Comparison of ENCODE assay signal across 1 cellular context in the genomic region with DNA sequence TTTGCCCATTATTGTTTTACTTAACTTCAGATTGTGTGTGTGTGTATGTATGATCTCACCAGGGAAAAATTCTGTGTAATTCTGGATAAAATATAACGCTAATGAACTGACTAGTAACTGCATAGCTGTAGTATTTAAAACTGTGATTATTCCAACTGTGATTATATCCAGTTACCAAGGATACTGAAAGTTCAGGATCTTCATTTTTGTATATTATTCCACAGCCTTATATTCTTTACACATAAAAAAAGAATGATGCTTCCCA.
TF ChIP-seq lines count a peak whose summit lies in the region.

No MANE protein-coding gene starts in this region.

TF ChIP-seq in SK-N-SH treated with all-trans-retinoic acid at 6 μM for 48 hours, 23 proteins besides CTCF, POLR2A, EP300 and RAD21:
- TF ChIP-seq, protein P1, sequence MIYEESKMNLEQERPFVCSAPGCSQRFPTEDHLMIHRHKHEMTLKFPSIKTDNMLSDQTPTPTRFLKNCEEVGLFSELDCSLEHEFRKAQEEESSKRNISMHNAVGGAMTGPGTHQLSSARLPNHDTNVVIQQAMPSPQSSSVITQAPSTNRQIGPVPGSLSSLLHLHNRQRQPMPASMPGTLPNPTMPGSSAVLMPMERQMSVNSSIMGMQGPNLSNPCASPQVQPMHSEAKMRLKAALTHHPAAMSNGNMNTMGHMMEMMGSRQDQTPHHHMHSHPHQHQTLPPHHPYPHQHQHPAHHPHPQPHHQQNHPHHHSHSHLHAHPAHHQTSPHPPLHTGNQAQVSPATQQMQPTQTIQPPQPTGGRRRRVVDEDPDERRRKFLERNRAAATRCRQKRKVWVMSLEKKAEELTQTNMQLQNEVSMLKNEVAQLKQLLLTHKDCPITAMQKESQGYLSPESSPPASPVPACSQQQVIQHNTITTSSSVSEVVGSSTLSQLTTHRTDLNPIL (CRISPR knock-in tag; IDR thresholded peaks at IDR 0.05; ENCODE audit: low read depth): peak; percentile 81; the same call in 1 of the 2 replicates
- TF ChIP-seq BACH2 (CRISPR knock-in tag; IDR thresholded peaks at IDR 0.05; ENCODE audit: borderline replicate concordance): no peak
- TF ChIP-seq, protein P2, sequence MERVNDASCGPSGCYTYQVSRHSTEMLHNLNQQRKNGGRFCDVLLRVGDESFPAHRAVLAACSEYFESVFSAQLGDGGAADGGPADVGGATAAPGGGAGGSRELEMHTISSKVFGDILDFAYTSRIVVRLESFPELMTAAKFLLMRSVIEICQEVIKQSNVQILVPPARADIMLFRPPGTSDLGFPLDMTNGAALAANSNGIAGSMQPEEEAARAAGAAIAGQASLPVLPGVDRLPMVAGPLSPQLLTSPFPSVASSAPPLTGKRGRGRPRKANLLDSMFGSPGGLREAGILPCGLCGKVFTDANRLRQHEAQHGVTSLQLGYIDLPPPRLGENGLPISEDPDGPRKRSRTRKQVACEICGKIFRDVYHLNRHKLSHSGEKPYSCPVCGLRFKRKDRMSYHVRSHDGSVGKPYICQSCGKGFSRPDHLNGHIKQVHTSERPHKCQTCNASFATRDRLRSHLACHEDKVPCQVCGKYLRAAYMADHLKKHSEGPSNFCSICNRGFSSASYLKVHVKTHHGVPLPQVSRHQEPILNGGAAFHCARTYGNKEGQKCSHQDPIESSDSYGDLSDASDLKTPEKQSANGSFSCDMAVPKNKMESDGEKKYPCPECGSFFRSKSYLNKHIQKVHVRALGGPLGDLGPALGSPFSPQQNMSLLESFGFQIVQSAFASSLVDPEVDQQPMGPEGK (CRISPR knock-in tag; IDR thresholded peaks at IDR 0.05; ENCODE audit: borderline replicate concordance): no peak
- TF ChIP-seq ZFP30 (CRISPR knock-in tag; IDR thresholded peaks at IDR 0.05): no peak
TF ChIP-seq in SK-N-SH treated with all-trans-retinoic acid at 6 μM for 48 hours: peak in this region for 1.
